In the genomic region with DNA sequence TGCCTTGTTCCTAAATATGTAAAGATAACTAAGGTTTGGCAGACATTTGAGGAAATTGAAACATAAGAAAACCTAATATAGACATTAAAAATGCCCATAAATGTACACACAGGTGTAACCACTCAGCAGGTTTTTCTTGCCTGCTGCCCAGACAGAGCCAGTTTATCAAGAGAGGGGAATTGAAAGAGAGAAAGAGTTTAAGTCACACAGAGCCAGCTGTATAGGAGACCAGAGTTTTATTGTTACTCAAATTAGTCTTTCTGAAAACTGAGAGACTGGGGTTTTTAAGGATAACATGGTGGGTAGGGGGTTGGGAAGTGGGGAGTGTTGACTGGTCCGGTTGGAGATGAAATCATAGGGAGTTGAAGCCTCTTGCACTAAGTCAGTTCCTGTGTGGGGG, we compare ENCODE assay signal across 24 cellular contexts.
DNase-seq lines count a peak whose midpoint lies in the region; ATAC-seq, FAIRE-seq and TF ChIP-seq lines count a peak whose summit lies in the region.
"Had no signal": no experiment of that assay in that cellular context is flagged by ENCODE, and none has a peak within 500 bp of the region (broad histone marks: within the 10 kb centered on the region; RNA-seq: fewer than 3 reads in every experiment).

No MANE protein-coding gene starts in this region.

- intact Hi-C loops in left colon (cut with DNase I, micrococcal nuclease): no loop called here

- FAIRE-seq in astrocyte (lab: Jason Lieb, UNC) (no peak), keratinocyte (lab: Jason Lieb, UNC) (no peak)
- FAIRE-seq: islet of Langerhans had no signal

- H3K27me3 ChIP-seq in GM23338 (ENCODE audit: insufficient read depth) (no peaks in the 10 kb centered on the region), HUES64 (ENCODE audit: insufficient read depth, low read length) (no peaks in the 10 kb centered on the region), astrocyte (ENCODE audit: insufficient read depth, low read length) (no peaks in the 10 kb centered on the region), keratinocyte (ENCODE audit: control insufficient read depth, extremely low read depth, insufficient read depth, low read length) (no peaks in the 10 kb centered on the region)
- H3K27me3 ChIP-seq: brain microvascular endothelial cell, dorsolateral prefrontal cortex, right lobe of liver had no signal

- DNase-seq in GM23338 (ENCODE audit: low spot score) (peak; percentile 64), astrocyte (ENCODE audit: low read depth) (no peak), keratinocyte (ENCODE audit: low read depth, low spot score) (no peak), cerebellar nuclear complex (lab: John Stamatoyannopoulos, UW) (no peak), left colon (no peak)
- DNase-seq in stimulated activated CD4-positive, alpha-beta T cell treated with anti-CD3 and anti-CD28 coated beads, Interleukin-2, amount 100 ng/mL, for 48 hours: no peak
- no peak for DNase-seq in activated CD8-positive, alpha-beta memory T cell treated with anti-CD3 and anti-CD28 coated beads for 24 hours
- DNase-seq: activated CD8-positive, alpha-beta T cell treated with anti-CD3 and anti-CD28 coated beads, Interleukin-2, amount 10 ng/mL, durations not matched to agents 7 days and 5 days; activated T-cell treated with anti-CD3 and anti-CD28 coated beads for 4 hours; amniotic stem cell; brain microvascular endothelial cell; CD4-positive, alpha-beta T cell; dorsolateral prefrontal cortex; left ventricle myocardium superior; NCI-H1048; NCI-H1694 treated with DMSO at 0.1 percent for 48 hours; NCI-H446 treated with DMSO at 0.1 percent for 48 hours; right lobe of liver; stimulated activated naive CD8-positive, alpha-beta T cell treated with anti-CD3 and anti-CD28 coated beads, Interleukin-15, amount 100 ng/mL, for 72 hours had no signal

- H3K4me2 ChIP-seq in GM23338 (peak overlapping the region; percentile 39; the same call in 1 of the 2 replicates), astrocyte (ENCODE audit: low read length) (peak overlapping the region; percentile 30), keratinocyte (ENCODE audit: control insufficient read depth, extremely low read depth, insufficient read depth, low read depth, low read length) (peak overlapping the region; percentile 66)

- H3K4me3 ChIP-seq in GM23338: no peak overlapping the region
- H3K4me3 ChIP-seq in HUES64 (ENCODE audit: low read length): no peak overlapping the region
- H3K4me3 ChIP-seq in astrocyte (ENCODE audit: insufficient read depth, low read depth, low read length): no peak overlapping the region
- peak overlapping the region in 2 of 3 experiments; percentile 16 to 25 for H3K4me3 ChIP-seq in keratinocyte (ENCODE audit: control insufficient read depth in 2 of 3, extremely low read depth in 1 of 3, insufficient read depth in 2 of 3, low read depth in 1 of 3, low read length in 3 of 3)
- H3K4me3 ChIP-seq: dorsolateral prefrontal cortex, right lobe of liver, thoracic aorta had no signal

- no peaks in the 10 kb centered on the region for H3K27me3 Mint-ChIP-seq in GM23338 (ENCODE audit: insufficient read depth, low read depth, poor library complexity)
- no peaks in the 10 kb centered on the region for H3K27me3 Mint-ChIP-seq in astrocyte (ENCODE audit: low read depth, unreplicated experiment)
- H3K27me3 Mint-ChIP-seq: activated naive CD4-positive, alpha-beta T cell treated with anti-CD3 and anti-CD28 coated beads, Interleukin-2, amount 50 U/mL, for 24 hours; CD4-positive, alpha-beta T cell; stimulated activated naive CD8-positive, alpha-beta T cell treated with anti-CD3 and anti-CD28 coated beads, Interleukin-15, amount 100 ng/mL, for 72 hours had no signal

- H3K36me3 Mint-ChIP-seq in GM23338 (ENCODE audit: low read depth): no peaks in the 10 kb centered on the region
- H3K36me3 Mint-ChIP-seq in astrocyte (ENCODE audit: low read depth, unreplicated experiment): no peaks in the 10 kb centered on the region

- H3K27ac Mint-ChIP-seq in GM23338 (peak overlapping the region; percentile 41; the same call in 1 of the 2 replicates), astrocyte (ENCODE audit: unreplicated experiment) (peak overlapping the region; percentile 36)
- H3K27ac Mint-ChIP-seq: activated CD8-positive, alpha-beta T cell treated with anti-CD3 and anti-CD28 coated beads, Interleukin-2, amount 10 ng/mL, durations not matched to agents 7 days and 5 days; activated naive CD4-positive, alpha-beta T cell treated with anti-CD3 and anti-CD28 coated beads, Interleukin-2, amount 50 U/mL, for 24 hours; CD4-positive, alpha-beta T cell; stimulated activated naive CD8-positive, alpha-beta T cell treated with anti-CD3 and anti-CD28 coated beads, Interleukin-15, amount 100 ng/mL, for 72 hours had no signal

- H2AFZ ChIP-seq in GM23338 (no peak overlapping the region; the same call in 1 of the 2 replicates), astrocyte (ENCODE audit: low read depth, low read length) (no peak overlapping the region), keratinocyte (ENCODE audit: control insufficient read depth, low read length) (no peak overlapping the region)

- H3K9ac ChIP-seq in HUES64 (ENCODE audit: low read depth, low read length) (no peak overlapping the region), astrocyte (ENCODE audit: low read length) (no peak overlapping the region), keratinocyte (ENCODE audit: control insufficient read depth, extremely low read depth, insufficient read depth, low read length) (no peak overlapping the region)

- H3K9me3 Mint-ChIP-seq in GM23338 (no peaks in the 10 kb centered on the region), astrocyte (ENCODE audit: unreplicated experiment) (peaks cover 12% of the 10 kb centered on the region)
- H3K9me3 Mint-ChIP-seq: CD4-positive, alpha-beta T cell had no signal

- H3K4me1 Mint-ChIP-seq in GM23338 (peaks cover 20% of the 10 kb centered on the region), astrocyte (ENCODE audit: low read depth, unreplicated experiment) (peaks cover 6% of the 10 kb centered on the region)
- H3K4me1 Mint-ChIP-seq: stimulated activated naive CD8-positive, alpha-beta T cell treated with anti-CD3 and anti-CD28 coated beads, Interleukin-15, amount 100 ng/mL, for 72 hours had no signal

- H3K9me2 ChIP-seq in GM23338 (ENCODE audit: insufficient read depth): peaks cover 9% of the 10 kb centered on the region

- H3K27ac ChIP-seq in GM23338 (ENCODE audit: low read depth) (no peak overlapping the region), HUES64 (ENCODE audit: low read depth, low read length) (peak overlapping the region; percentile 62), astrocyte (ENCODE audit: low read depth, low read length) (peak overlapping the region; percentile 0), keratinocyte (ENCODE audit: control insufficient read depth, insufficient read depth, low read length) (peak overlapping the region; percentile 72)
- H3K27ac ChIP-seq: brain microvascular endothelial cell, dorsolateral prefrontal cortex, HL-60, right lobe of liver, thoracic aorta had no signal

- 27% methylated on average over 1 of the region's 1 CpG for WGBS in HUES64

- no peak overlapping the region; the same call in 2 of the 3 replicates for H3K4me3 Mint-ChIP-seq in GM23338
- no peak overlapping the region for H3K4me3 Mint-ChIP-seq in astrocyte (ENCODE audit: unreplicated experiment)
- H3K4me3 Mint-ChIP-seq: activated CD8-positive, alpha-beta T cell treated with anti-CD3 and anti-CD28 coated beads, Interleukin-2, amount 10 ng/mL, durations not matched to agents 7 days and 5 days; activated naive CD4-positive, alpha-beta T cell treated with anti-CD3 and anti-CD28 coated beads, Interleukin-2, amount 50 U/mL, for 24 hours; CD4-positive, alpha-beta T cell; stimulated activated naive CD8-positive, alpha-beta T cell treated with anti-CD3 and anti-CD28 coated beads, Interleukin-15, amount 100 ng/mL, for 72 hours had no signal

- H3K79me2 ChIP-seq in GM23338 (replicated peaks; ENCODE audit: insufficient read depth): no peaks in the 10 kb centered on the region
- no peaks in the 10 kb centered on the region for H3K79me2 ChIP-seq in astrocyte (ENCODE audit: insufficient read depth, low read length)
- no peaks in the 10 kb centered on the region for H3K79me2 ChIP-seq in keratinocyte (ENCODE audit: control insufficient read depth, insufficient read depth, low read length)

- no peaks in the 10 kb centered on the region for H3K9me1 ChIP-seq in keratinocyte (ENCODE audit: control insufficient read depth, extremely low read depth, insufficient read depth, low read length)

- ATAC-seq in GM23338 (peak; percentile 96), left colon (no peak)
- ATAC-seq: activated CD8-positive, alpha-beta T cell treated with anti-CD3 and anti-CD28 coated beads, Interleukin-2, amount 10 ng/mL, durations not matched to agents 7 days and 5 days; left ventricle myocardium superior; right lobe of liver; stimulated activated naive CD8-positive, alpha-beta T cell treated with anti-CD3 and anti-CD28 coated beads, Interleukin-15, amount 100 ng/mL, for 72 hours had no signal

- TF ChIP-seq CTCF in GM23338 (conservative IDR thresholded peaks at IDR 0.05; ENCODE audit: low read depth in 2 of 2): no peak
- TF ChIP-seq CTCF in astrocyte (IDR thresholded peaks at IDR 0.05; ENCODE audit: insufficient read depth, low read depth, low read length): no peak
- TF ChIP-seq CTCF in keratinocyte (optimal IDR thresholded peaks at IDR 0.05 in 1 of 3, IDR thresholded peaks at IDR 0.05 in 1 of 3, conservative IDR thresholded peaks at IDR 0.05 in 1 of 3; ENCODE audit: extremely low read depth in 1 of 3, insufficient read depth in 2 of 3, low read length in 3 of 3): no peak

- no peaks in the 10 kb centered on the region for H4K20me1 ChIP-seq in GM23338 (replicated peaks; ENCODE audit: insufficient read depth)
- H4K20me1 ChIP-seq in astrocyte (ENCODE audit: insufficient read depth, low read length): no peaks in the 10 kb centered on the region
- no peaks in the 10 kb centered on the region for H4K20me1 ChIP-seq in keratinocyte (ENCODE audit: control insufficient read depth, extremely low read depth, insufficient read depth, low read length)

- no peaks in the 10 kb centered on the region for H3F3A ChIP-seq in GM23338 (replicated peaks; ENCODE audit: low read depth)

- dilution Hi-C loops in keratinocyte (cut with MboI; ENCODE audit: extremely low pct_ligation_motif_present, low sequenced_read_pairs): no loop called here

- H3K9me3 ChIP-seq in HUES64 (ENCODE audit: insufficient read depth, low read depth, low read length) (no peaks in the 10 kb centered on the region), astrocyte (ENCODE audit: insufficient read depth, low read depth, low read length) (peaks cover 3% of the 10 kb centered on the region), keratinocyte (ENCODE audit: control insufficient read depth, low read depth, low read length) (peaks cover 2% of the 10 kb centered on the region)
- H3K9me3 ChIP-seq: right lobe of liver, thoracic aorta had no signal

- H3K36me3 ChIP-seq in GM23338 (ENCODE audit: insufficient read depth) (no peaks in the 10 kb centered on the region), HUES64 (ENCODE audit: insufficient read depth, low read length) (no peaks in the 10 kb centered on the region), astrocyte (ENCODE audit: insufficient read depth, low read length) (no peaks in the 10 kb centered on the region), keratinocyte (ENCODE audit: control insufficient read depth in 2 of 2, extremely low read depth in 1 of 2, insufficient read depth in 2 of 2, low read length in 2 of 2) (no peaks in the 10 kb centered on the region)
- H3K36me3 ChIP-seq: brain microvascular endothelial cell, right lobe of liver, thoracic aorta had no signal

- H3K4me1 ChIP-seq in GM23338 (ENCODE audit: insufficient read depth) (peaks cover 18% of the 10 kb centered on the region), HUES64 (ENCODE audit: insufficient read depth, low read length) (peaks cover 18% of the 10 kb centered on the region), astrocyte (ENCODE audit: insufficient read depth, low read length) (peaks cover 7% of the 10 kb centered on the region), keratinocyte (ENCODE audit: control insufficient read depth, extremely low read depth, insufficient read depth, low read length) (peaks cover 19% of the 10 kb centered on the region)
- H3K4me1 ChIP-seq: right lobe of liver had no signal

Comparison
In these comparisons a context has a peak if more than half of its experiments do, and no peak if none do; other contexts are left out.
1. H3K4me3 ChIP-seq: peak in keratinocyte (2 of 3); none in GM23338 (single experiment), HUES64 (single experiment) and astrocyte (single experiment).
2. Peak in every context shown above with its lines, with median percentiles within 50 percentile points of each other: H3K4me2 ChIP-seq.